Comparison of ENCODE assay signal across 9 cellular contexts in genomic region chr10:6274504-6274903, GRCh38.
DNase-seq lines count a peak whose midpoint lies in the region; ATAC-seq and TF ChIP-seq lines count a peak whose summit lies in the region.
"Had no signal": no experiment of that assay in that cellular context is flagged by ENCODE, and none has a peak within 500 bp of the region (broad histone marks: within the 10 kb centered on the region; RNA-seq: fewer than 3 reads in every experiment).

No MANE protein-coding gene starts in this region.

- TF ChIP-seq CTCF in transverse colon (IDR thresholded peaks at IDR 0.05), result no peak

- H3K9me3 ChIP-seq in adipocyte (ENCODE audit: control insufficient read depth, low read length) (no peaks in the 10 kb centered on the region), mesodermal cell (ENCODE audit: control insufficient read depth, low read length) (no peaks in the 10 kb centered on the region), transverse colon (no peaks in the 10 kb centered on the region)

- 93 to 97% methylated on average over 3 to 6 of the region's 7 CpGs for WGBS in mesodermal cell (ENCODE audit: insufficient coverage in 2 of 2), 2 experiments
- WGBS in transverse colon (ENCODE audit: low coverage in 1 of 2), 2 donors, result 88 to 93% methylated on average over 2 to 7 of the region's 7 CpGs

- H3K4me1 ChIP-seq in adipocyte (ENCODE audit: control insufficient read depth, insufficient read depth, low read length) (peaks cover 25% of the 10 kb centered on the region), mesodermal cell (ENCODE audit: control insufficient read depth, insufficient read depth, low read length, poor library complexity, severe bottlenecking) (peaks cover 32% of the 10 kb centered on the region), transverse colon (peaks cover 0 to 5% (median 0%) of the 10 kb centered on the region in 4 donors)

- no peak overlapping the region for H3K27ac Mint-ChIP-seq in activated T-cell treated with anti-CD3 and anti-CD28 coated beads, Interleukin-2, amount 50 U/mL, for 72 hours

- no peak overlapping the region for H3K9ac ChIP-seq in adipocyte (ENCODE audit: low read length)

- H3K4me3 ChIP-seq in adipocyte (ENCODE audit: low read length) (peak overlapping the region; percentile 78), mesodermal cell (ENCODE audit: extremely low read depth, insufficient read depth, low read length, poor library complexity, severe bottlenecking) (no peak overlapping the region), transverse colon (no peak overlapping the region)

- intact Hi-C loops in transverse colon (cut with DNase I; ENCODE audit: low total_unique reads), result no loop called here

- TF ChIP-seq POLR2A in transverse colon (IDR thresholded peaks at IDR 0.05), result no peak

- no peak for DNase-seq in activated T-cell treated with anti-CD3 and anti-CD28 coated beads, Interleukin-2, amount 50 U/mL, for 72 hours
- DNase-seq in activated T-cell treated with anti-CD3 and anti-CD28 coated beads for 4 hours (no peak), adipocyte (ENCODE audit: low read depth) (no peak), transverse colon (no peak), MV-4-11 (lab: John Stamatoyannopoulos, UW) (no peak), NCI-H2227 (lab: John Stamatoyannopoulos, UW; ENCODE audit: unreplicated experiment) (no peak)
- DNase-seq in stimulated activated CD8-positive, alpha-beta memory T cell treated with anti-CD3 and anti-CD28 coated beads, Interleukin-4, amount 100 ng/mL, for 48 hours, result no peak
- DNase-seq: NCI-H187 had no signal

- no peak for ATAC-seq in activated T-cell treated with anti-CD3 and anti-CD28 coated beads, Interleukin-2, amount 50 U/mL, for 72 hours (replicated peaks in 1 of 2)

- no peaks in the 10 kb centered on the region for H3K36me3 ChIP-seq in adipocyte (ENCODE audit: control insufficient read depth, insufficient read depth, low read length, severe bottlenecking)
- H3K36me3 ChIP-seq in mesodermal cell (ENCODE audit: control insufficient read depth, insufficient read depth, low read length), result no peaks in the 10 kb centered on the region
- H3K36me3 ChIP-seq in transverse colon, result no peaks in the 10 kb centered on the region

- in situ Hi-C loops in transverse colon (cut with MboI; ENCODE audit: low pct_ligation_motif_present in 1 of 4, low pct_unique_long_range_greater_than_20kb in 1 of 4, low sequenced_read_pairs in 3 of 4), result no loop called here

- peak overlapping the region; percentile 74 to 84 for H3K4me3 Mint-ChIP-seq in activated T-cell treated with anti-CD3 and anti-CD28 coated beads, Interleukin-2, amount 50 U/mL, for 72 hours

- H3K4me1 Mint-ChIP-seq in activated T-cell treated with anti-CD3 and anti-CD28 coated beads, Interleukin-2, amount 50 U/mL, for 72 hours (ENCODE audit: low read depth), result peaks cover 86% of the 10 kb centered on the region

- H3K27me3 ChIP-seq in adipocyte (replicated peaks; ENCODE audit: control insufficient read depth, insufficient read depth, low read length), result no peaks in the 10 kb centered on the region
- H3K27me3 ChIP-seq in transverse colon, result no peaks in the 10 kb centered on the region

- H3K27ac ChIP-seq in mesodermal cell (ENCODE audit: low read depth, low read length, severe bottlenecking) (peak overlapping the region; percentile 97), transverse colon (peak overlapping the region; percentile 39 to 77 (median 62))

- H3K9me3 Mint-ChIP-seq in activated T-cell treated with anti-CD3 and anti-CD28 coated beads, Interleukin-2, amount 50 U/mL, for 72 hours, result peaks cover 2 to 6% of the 10 kb centered on the region in 2 donors

- no peaks in the 10 kb centered on the region for H3K27me3 Mint-ChIP-seq in activated T-cell treated with anti-CD3 and anti-CD28 coated beads, Interleukin-2, amount 50 U/mL, for 72 hours (ENCODE audit: low read depth)

- no peak for TF ChIP-seq EP300 in transverse colon (IDR thresholded peaks at IDR 0.05; ENCODE audit: low read depth)

- peaks cover 9 to 28% of the 10 kb centered on the region in 2 donors for H3K36me3 Mint-ChIP-seq in activated T-cell treated with anti-CD3 and anti-CD28 coated beads, Interleukin-2, amount 50 U/mL, for 72 hours (ENCODE audit: insufficient read depth in 2 of 2)
